8 cellular contexts compared by ENCODE assay signal in genomic region chr10:15370741-15371701, GRCh38. TPM values are rescaled to one million over a fixed set of nuclear protein-coding genes. Genes with fewer than 3 reads are reported as not detected.
A peak's percentile ranks its signal among the peaks of the same experiment; 100 is the strongest.
DNase-seq lines count a peak whose midpoint lies in the region; ATAC-seq and TF ChIP-seq lines count a peak whose summit lies in the region.

Gene FAM171A1, minus strand, starts transcription at chr10:15371289. Its CDS starts 237 bp downstream, at chr10:15371052.

- H3K4me2 ChIP-seq in mesenchymal stem cell (ENCODE audit: low read length, poor library complexity, severe bottlenecking), result peak within 1 kb of the TSS; percentile 90

- H4K91ac ChIP-seq in mesenchymal stem cell (ENCODE audit: low read length), result peak within 1 kb of the TSS; percentile 68

- H3K9ac ChIP-seq in mesenchymal stem cell (ENCODE audit: low read length), result peak within 1 kb of the TSS; percentile 87

- H4K8ac ChIP-seq in mesenchymal stem cell (ENCODE audit: low read length), result peak within 1 kb of the TSS; percentile 64

- POLR2A ChIA-PET in CD8-positive, alpha-beta T cell (lab: Charles Lee), result no interaction called here

- peak within 1 kb of the TSS in 1 of 2 experiments; percentile 87 for H3K4ac ChIP-seq in mesenchymal stem cell (ENCODE audit: low read depth in 1 of 2, low read length in 2 of 2)

- peak within 1 kb of the TSS; percentile 80 for H3K4me3 Mint-ChIP-seq in CD8-positive, alpha-beta T cell
- H3K4me3 Mint-ChIP-seq in activated CD8-positive, alpha-beta memory T cell treated with anti-CD3 and anti-CD28 coated beads, Interleukin-2, amount 10 ng/mL, durations not matched to agents 7 days and 5 days, result peak within 1 kb of the TSS; percentile 44

- H3K27ac ChIP-seq in CD8-positive, alpha-beta T cell (ENCODE audit: low read depth, low read length), result no peak within 1 kb of the TSS
- H3K27ac ChIP-seq in effector memory CD4-positive, alpha-beta T cell (ENCODE audit: insufficient read depth, low read length, poor library complexity, severe bottlenecking), result no peak within 1 kb of the TSS
- H3K27ac ChIP-seq in mesenchymal stem cell (ENCODE audit: low read length, poor library complexity, severe bottlenecking), result peak within 1 kb of the TSS; percentile 38

- H3K27me3 Mint-ChIP-seq in CD8-positive, alpha-beta T cell (ENCODE audit: low read depth), result peaks cover 33% of the 10 kb centered on the region
- H3K27me3 Mint-ChIP-seq in activated CD8-positive, alpha-beta memory T cell treated with anti-CD3 and anti-CD28 coated beads, Interleukin-2, amount 10 ng/mL, durations not matched to agents 7 days and 5 days, result peaks cover 71% of the 10 kb centered on the region

- H2BK12ac ChIP-seq in mesenchymal stem cell (ENCODE audit: low read length in 2 of 2), result peak within 1 kb of the TSS in 1 of 2 experiments; percentile 88

- H3K14ac ChIP-seq in mesenchymal stem cell (ENCODE audit: low read length in 2 of 2), result peak within 1 kb of the TSS in 1 of 2 experiments; percentile 98

- H3K9me3 ChIP-seq in CD8-positive, alpha-beta T cell (ENCODE audit: low read length), result no peaks in the 10 kb centered on the region
- H3K9me3 ChIP-seq in effector memory CD4-positive, alpha-beta T cell (ENCODE audit: control insufficient read depth, low read length), result no peaks in the 10 kb centered on the region
- H3K9me3 ChIP-seq in mesenchymal stem cell (ENCODE audit: control insufficient read depth, low read length), result no peaks in the 10 kb centered on the region

- H3K36me3 ChIP-seq in CD8-positive, alpha-beta T cell (ENCODE audit: insufficient read depth, low read length), result no peaks in the 10 kb centered on the region
- H3K36me3 ChIP-seq in effector memory CD4-positive, alpha-beta T cell (ENCODE audit: control insufficient read depth, insufficient read depth, low read length), result no peaks in the 10 kb centered on the region
- no peaks in the 10 kb centered on the region for H3K36me3 ChIP-seq in mesenchymal stem cell (ENCODE audit: control insufficient read depth in 1 of 2, insufficient read depth in 2 of 2, low read depth in 1 of 2, low read length in 2 of 2)

- 5% methylated on average over 37 of the region's 135 CpGs for WGBS in mesenchymal stem cell

- DNase-seq in CD8-positive, alpha-beta T cell, result peak; percentile 12 to 70 (median 46)
- DNase-seq in NCI-H1092 (lab: John Stamatoyannopoulos, UW), result peak; percentile 9
- peak; percentile 71 for DNase-seq in activated CD8-positive, alpha-beta memory T cell treated with anti-CD3 and anti-CD28 coated beads, Interleukin-2, amount 10 ng/mL, durations not matched to agents 7 days and 5 days
- DNase-seq in effector memory CD4-positive, alpha-beta T cell, result peak; percentile 36 to 50 (median 42)
- DNase-seq in mesenchymal stem cell, result peak; percentile 63
- DNase-seq in stimulated activated CD8-positive, alpha-beta memory T cell treated with anti-CD3 and anti-CD28 coated beads, Interleukin-12 subunit alpha, Interleukin-12 subunit beta, amount 100 ng/mL, for 1 hour (ENCODE audit: low read depth), result peak; percentile 17

- TF ChIP-seq CTCF in CD8-positive, alpha-beta T cell (IDR thresholded peaks at IDR 0.05), result no peak

- H3K4me3 ChIP-seq in CD8-positive, alpha-beta T cell (ENCODE audit: low read depth, low read length), result peak within 1 kb of the TSS; percentile 33
- peak within 1 kb of the TSS; percentile 47 for H3K4me3 ChIP-seq in effector memory CD4-positive, alpha-beta T cell (ENCODE audit: insufficient read depth, low read depth, low read length, poor library complexity, severe bottlenecking)
- H3K4me3 ChIP-seq in mesenchymal stem cell (ENCODE audit: insufficient read depth in 1 of 2, low read depth in 1 of 2, low read length in 2 of 2), result peak within 1 kb of the TSS; percentile 82 to 94

- CTCF ChIA-PET in CD8-positive, alpha-beta T cell (lab: Charles Lee), result no interaction called here
- CTCF ChIA-PET in activated CD8-positive, alpha-beta memory T cell treated with anti-CD3 and anti-CD28 coated beads, Interleukin-2, amount 10 ng/mL, durations not matched to agents 7 days and 5 days (lab: Charles Lee), result interaction anchor here (0.6 to 1.7 kb wide), 8 partner anchors 9 to 412 kb away, joined by 3 to 6 read pairs (median 3); partner anchors contain the start of gene MEIG1

- peak within 1 kb of the TSS; percentile 89 for H2AFZ ChIP-seq in mesenchymal stem cell (ENCODE audit: low read depth, low read length)

- peaks cover 6% of the 10 kb centered on the region for H3K79me1 ChIP-seq in mesenchymal stem cell (replicated peaks; ENCODE audit: low read length, poor library complexity, severe bottlenecking)

- peak; percentile 78 for ATAC-seq in CD8-positive, alpha-beta T cell
- ATAC-seq in GM21576 (IDR thresholded peaks at IDR 0.05; ENCODE audit: unreplicated experiment) (peak; percentile 54), GM19397 (IDR thresholded peaks at IDR 0.05; ENCODE audit: unreplicated experiment) (no peak)
- peak; percentile 83 for ATAC-seq in activated CD8-positive, alpha-beta memory T cell treated with anti-CD3 and anti-CD28 coated beads, Interleukin-2, amount 10 ng/mL, durations not matched to agents 7 days and 5 days

- H3K4me1 Mint-ChIP-seq in CD8-positive, alpha-beta T cell (ENCODE audit: low read depth), result peaks cover 12% of the 10 kb centered on the region
- peaks cover 5% of the 10 kb centered on the region for H3K4me1 Mint-ChIP-seq in activated CD8-positive, alpha-beta memory T cell treated with anti-CD3 and anti-CD28 coated beads, Interleukin-2, amount 10 ng/mL, durations not matched to agents 7 days and 5 days

- H2BK120ac ChIP-seq in mesenchymal stem cell (ENCODE audit: low read depth, low read length), result peak within 1 kb of the TSS; percentile 85

- no peaks in the 10 kb centered on the region for H3K9me3 Mint-ChIP-seq in CD8-positive, alpha-beta T cell
- no peaks in the 10 kb centered on the region for H3K9me3 Mint-ChIP-seq in activated CD8-positive, alpha-beta memory T cell treated with anti-CD3 and anti-CD28 coated beads, Interleukin-2, amount 10 ng/mL, durations not matched to agents 7 days and 5 days (ENCODE audit: low read depth)

- H2AK5ac ChIP-seq in mesenchymal stem cell (ENCODE audit: low read length, severe bottlenecking), result peak within 1 kb of the TSS; percentile 9

- intact Hi-C loops in CD8-positive, alpha-beta T cell (cut with DNase I, micrococcal nuclease), result loop anchor here (1.0 to 10.0 kb wide), 5 partner anchors 119 to 284 kb away; partner anchors contain the start of genes NMT2 (in 2 of the 2) and ACBD7 (in 1 of the 2)

- no peaks in the 10 kb centered on the region for H3K27me3 ChIP-seq in CD8-positive, alpha-beta T cell (ENCODE audit: insufficient read depth, low read length)
- no peaks in the 10 kb centered on the region for H3K27me3 ChIP-seq in effector memory CD4-positive, alpha-beta T cell (replicated peaks; ENCODE audit: control insufficient read depth, insufficient read depth, low read length, poor library complexity, severe bottlenecking)
- H3K27me3 ChIP-seq in mesenchymal stem cell (ENCODE audit: control insufficient read depth in 1 of 2, insufficient read depth in 1 of 2, low read length in 2 of 2), result peaks cover 0 to 4% of the 10 kb centered on the region in 2 experiments

- H2BK15ac ChIP-seq in mesenchymal stem cell (ENCODE audit: low read depth, poor library complexity, severe bottlenecking), result peak within 1 kb of the TSS; percentile 93

- peak within 1 kb of the TSS; percentile 91 to 97 for H3K18ac ChIP-seq in mesenchymal stem cell (ENCODE audit: low read depth in 1 of 2, low read length in 2 of 2)

- H3K4me1 ChIP-seq in CD8-positive, alpha-beta T cell (ENCODE audit: insufficient read depth, low read length), result peaks cover 9% of the 10 kb centered on the region
- H3K4me1 ChIP-seq in effector memory CD4-positive, alpha-beta T cell (ENCODE audit: control insufficient read depth, insufficient read depth, low read length, poor library complexity, severe bottlenecking), result no peaks in the 10 kb centered on the region
- peaks cover 4% of the 10 kb centered on the region for H3K4me1 ChIP-seq in mesenchymal stem cell (ENCODE audit: control insufficient read depth, insufficient read depth, low read depth, low read length)

- H3K27ac Mint-ChIP-seq in CD8-positive, alpha-beta T cell, result no peak within 1 kb of the TSS
- no peak within 1 kb of the TSS for H3K27ac Mint-ChIP-seq in activated CD8-positive, alpha-beta memory T cell treated with anti-CD3 and anti-CD28 coated beads, Interleukin-2, amount 10 ng/mL, durations not matched to agents 7 days and 5 days

- H3K23ac ChIP-seq in mesenchymal stem cell (ENCODE audit: low read length in 2 of 2), result peak within 1 kb of the TSS; percentile 79 to 98

- H2BK5ac ChIP-seq in mesenchymal stem cell (ENCODE audit: low read depth, low read length, poor library complexity, severe bottlenecking), result peak within 1 kb of the TSS; percentile 66

- H3K36me3 Mint-ChIP-seq in CD8-positive, alpha-beta T cell, result no peaks in the 10 kb centered on the region
- H3K36me3 Mint-ChIP-seq in activated CD8-positive, alpha-beta memory T cell treated with anti-CD3 and anti-CD28 coated beads, Interleukin-2, amount 10 ng/mL, durations not matched to agents 7 days and 5 days, result no peaks in the 10 kb centered on the region

RNA-seq across cellular contexts. Expression of gene FAM171A1, which starts in this region (rescaled TPM):
- 1 to 10 TPM; 1.7 TPM for total RNA-seq in CD8-positive, alpha-beta T cell
- 1 to 10 TPM in 1 of 2 experiments, under 1 TPM in 1; 0.68 to 2.9 TPM for total RNA-seq in activated CD8-positive, alpha-beta memory T cell treated with anti-CD3 and anti-CD28 coated beads, Interleukin-2, amount 10 ng/mL, durations not matched to agents 7 days and 5 days
- polyA plus RNA-seq in mesenchymal stem cell (2013, experiment 1 of 2), result 23.1 TPM
- polyA plus RNA-seq in mesenchymal stem cell (2013, experiment 2 of 2), result 23.1 TPM

Comparison
In these comparisons a context has a peak if more than half of its experiments do, and no peak if none do; other contexts are left out.
1. DNase-seq: peak in every context shown above with its lines; median percentile 71 in activated CD8-positive, alpha-beta memory T cell treated with anti-CD3 and anti-CD28 coated beads, Interleukin-2, amount 10 ng/mL, durations not matched to agents 7 days and 5 days; 63 in mesenchymal stem cell; 46 in CD8-positive, alpha-beta T cell; 42 in effector memory CD4-positive, alpha-beta T cell; 17 in stimulated activated CD8-positive, alpha-beta memory T cell treated with anti-CD3 and anti-CD28 coated beads, Interleukin-12 subunit alpha, Interleukin-12 subunit beta, amount 100 ng/mL, for 1 hour; 9 in NCI-H1092.
2. H3K4me3 ChIP-seq: peak in every context shown above with its lines; median percentile 88 in mesenchymal stem cell; 47 in effector memory CD4-positive, alpha-beta T cell; 33 in CD8-positive, alpha-beta T cell.